8 cellular contexts compared by ENCODE assay signal in genomic region chr3:98563661-98564281, GRCh38. TPM values are rescaled to one million over a fixed set of nuclear protein-coding genes. Genes with fewer than 3 reads are reported as not detected.
DNase-seq lines count a peak whose midpoint lies in the region; ATAC-seq and TF ChIP-seq lines count a peak whose summit lies in the region.

No MANE protein-coding gene starts in this region.

- H3K23ac ChIP-seq in neuronal stem cell (ENCODE audit: low read depth, low read length, poor library complexity) = no peak overlapping the region

- H3K27ac ChIP-seq in CD8-positive, alpha-beta T cell (ENCODE audit: low read depth, low read length) = peak overlapping the region; percentile 46
- H3K27ac ChIP-seq in heart right ventricle (peak overlapping the region in 1 of 10 donors; percentile 69), suprapubic skin (no peak overlapping the region), neuronal stem cell (replicated peaks; ENCODE audit: low read length) (no peak overlapping the region)

- no peak overlapping the region for H2BK120ac ChIP-seq in neuronal stem cell (ENCODE audit: low read depth, low read length)

- peaks cover 3% of the 10 kb centered on the region for H3K9me3 Mint-ChIP-seq in CD8-positive, alpha-beta T cell
- no peaks in the 10 kb centered on the region for H3K9me3 Mint-ChIP-seq in activated naive CD8-positive, alpha-beta T cell (ENCODE audit: low read depth)

- no peak overlapping the region for H3K4me2 ChIP-seq in neuronal stem cell (ENCODE audit: insufficient read depth, low read length, poor library complexity, severe bottlenecking)

- ATAC-seq in CD8-positive, alpha-beta T cell = peak; percentile 51
- peak; percentile 65 for ATAC-seq in GM19468 (IDR thresholded peaks at IDR 0.05; ENCODE audit: extremely low read depth, unreplicated experiment)
- ATAC-seq in HG03460 (IDR thresholded peaks at IDR 0.05; ENCODE audit: unreplicated experiment) = peak; percentile 47
- ATAC-seq in heart right ventricle = no peak

- peak overlapping the region; percentile 68 for H3K4me3 Mint-ChIP-seq in CD8-positive, alpha-beta T cell
- peak overlapping the region; percentile 75 for H3K4me3 Mint-ChIP-seq in activated naive CD8-positive, alpha-beta T cell

- H3K4ac ChIP-seq in neuronal stem cell (ENCODE audit: low read length) = no peak overlapping the region

- H3K4me3 ChIP-seq in CD8-positive, alpha-beta T cell (ENCODE audit: low read depth, low read length) = no peak overlapping the region
- no peak overlapping the region for H3K4me3 ChIP-seq in heart right ventricle
- no peak overlapping the region for H3K4me3 ChIP-seq in suprapubic skin
- H3K4me3 ChIP-seq in neuronal stem cell (ENCODE audit: low read length in 2 of 2) = no peak overlapping the region

- CTCF ChIA-PET in CD8-positive, alpha-beta T cell (lab: Charles Lee) = interaction anchor here (0.8 to 2.0 kb wide), 8 partner anchors 9 to 76 kb away, joined by 3 to 6 read pairs (median 4); no protein-coding TSS in a partner anchor

- H3K27me3 Mint-ChIP-seq in CD8-positive, alpha-beta T cell (ENCODE audit: low read depth) = no peaks in the 10 kb centered on the region
- no peaks in the 10 kb centered on the region for H3K27me3 Mint-ChIP-seq in activated naive CD8-positive, alpha-beta T cell

- peak in 1 of 7 experiments; percentile 42 for DNase-seq in CD8-positive, alpha-beta T cell
- no peak for DNase-seq in stimulated activated CD8-positive, alpha-beta memory T cell treated with anti-CD3 and anti-CD28 coated beads, Interleukin-4, amount 100 ng/mL, for 48 hours
- DNase-seq in heart right ventricle (no peak), suprapubic skin (ENCODE audit: low spot score in 2 of 2) (no peak), neuronal stem cell (ENCODE audit: low spot score) (no peak)

- no peaks in the 10 kb centered on the region for H3K36me3 Mint-ChIP-seq in CD8-positive, alpha-beta T cell
- H3K36me3 Mint-ChIP-seq in activated naive CD8-positive, alpha-beta T cell = peaks cover 6% of the 10 kb centered on the region

- peak overlapping the region; percentile 94 for H3K27ac Mint-ChIP-seq in CD8-positive, alpha-beta T cell
- H3K27ac Mint-ChIP-seq in activated naive CD8-positive, alpha-beta T cell = peak overlapping the region; percentile 95

- H4K8ac ChIP-seq in neuronal stem cell (ENCODE audit: low read depth, low read length) = no peak overlapping the region

- H3K27me3 ChIP-seq in CD8-positive, alpha-beta T cell (ENCODE audit: insufficient read depth, low read length) = no peaks in the 10 kb centered on the region
- H3K27me3 ChIP-seq in heart right ventricle = no peaks in the 10 kb centered on the region
- H3K27me3 ChIP-seq in suprapubic skin = no peaks in the 10 kb centered on the region
- no peaks in the 10 kb centered on the region for H3K27me3 ChIP-seq in neuronal stem cell (ENCODE audit: control insufficient read depth in 3 of 3, insufficient read depth in 3 of 3, low read depth in 1 of 3, low read length in 3 of 3)

- no peak overlapping the region for H2BK12ac ChIP-seq in neuronal stem cell (ENCODE audit: low read length)

- POLR2A ChIA-PET in CD8-positive, alpha-beta T cell (lab: Charles Lee) = interaction anchor here (0.7 to 3.6 kb wide), 12 partner anchors 8 to 1304 kb away, joined by 3 to 46 read pairs (median 5); partner anchors contain the start of genes CLDND1, CPOX, CRYBG3 and GPR15

- H2BK15ac ChIP-seq in neuronal stem cell (ENCODE audit: low read length) = no peak overlapping the region

- no peak overlapping the region for H2AK5ac ChIP-seq in neuronal stem cell (ENCODE audit: low read depth, low read length)

- no peaks in the 10 kb centered on the region for H3K36me3 ChIP-seq in CD8-positive, alpha-beta T cell (ENCODE audit: insufficient read depth, low read length)
- H3K36me3 ChIP-seq in heart right ventricle (no peaks in the 10 kb centered on the region), suprapubic skin (no peaks in the 10 kb centered on the region), neuronal stem cell (replicated peaks in 1 of 2; ENCODE audit: control insufficient read depth in 2 of 2, insufficient read depth in 2 of 2, low read length in 2 of 2) (no peaks in the 10 kb centered on the region)

- no peaks in the 10 kb centered on the region for H3K79me1 ChIP-seq in neuronal stem cell (ENCODE audit: low read depth, low read length)

- intact Hi-C loops in CD8-positive, alpha-beta T cell (cut with DNase I, micrococcal nuclease) = loop anchor here in 1 of 2 experiments (1.0 to 2.0 kb wide), 4 partner anchors 7 to 41 kb away; partner anchors contain the start of genes CLDND1 and CPOX
- intact Hi-C loops in heart right ventricle (cut with DNase I) = no loop called here

- no peaks in the 10 kb centered on the region for H3K9me3 ChIP-seq in CD8-positive, alpha-beta T cell (ENCODE audit: low read length)
- peaks cover 0 to 4% (median 0%) of the 10 kb centered on the region in 11 donors for H3K9me3 ChIP-seq in heart right ventricle
- H3K9me3 ChIP-seq in suprapubic skin = no peaks in the 10 kb centered on the region
- no peaks in the 10 kb centered on the region for H3K9me3 ChIP-seq in neuronal stem cell (replicated peaks in 1 of 2; ENCODE audit: control insufficient read depth in 2 of 2, insufficient read depth in 1 of 2, low read depth in 1 of 2, low read length in 2 of 2)

- no peak overlapping the region for H3K14ac ChIP-seq in neuronal stem cell (ENCODE audit: low read length)

- H3K9ac ChIP-seq in neuronal stem cell (ENCODE audit: low read depth, low read length, poor library complexity) = no peak overlapping the region

- no peak overlapping the region for H4K91ac ChIP-seq in neuronal stem cell (ENCODE audit: low read depth, low read length, poor library complexity)

- H3K4me1 ChIP-seq in CD8-positive, alpha-beta T cell (ENCODE audit: insufficient read depth, low read length) = peaks cover 63% of the 10 kb centered on the region
- peaks cover 0 to 38% (median 0%) of the 10 kb centered on the region in 9 donors for H3K4me1 ChIP-seq in heart right ventricle
- H3K4me1 ChIP-seq in suprapubic skin = no peaks in the 10 kb centered on the region
- no peaks in the 10 kb centered on the region for H3K4me1 ChIP-seq in neuronal stem cell (ENCODE audit: control insufficient read depth in 2 of 2, insufficient read depth in 1 of 2, low read depth in 1 of 2, low read length in 2 of 2)

- H2AFZ ChIP-seq in neuronal stem cell (ENCODE audit: low read length) = no peak overlapping the region

- H2BK5ac ChIP-seq in neuronal stem cell (ENCODE audit: low read length) = no peak overlapping the region

- H3K4me1 Mint-ChIP-seq in CD8-positive, alpha-beta T cell (ENCODE audit: low read depth) = peaks cover 73% of the 10 kb centered on the region
- peaks cover 80% of the 10 kb centered on the region for H3K4me1 Mint-ChIP-seq in activated naive CD8-positive, alpha-beta T cell (ENCODE audit: low read depth)

- TF ChIP-seq EP300 in suprapubic skin (IDR thresholded peaks at IDR 0.05) = no peak

- TF ChIP-seq CTCF in CD8-positive, alpha-beta T cell (IDR thresholded peaks at IDR 0.05) = no peak
- TF ChIP-seq CTCF in heart right ventricle (IDR thresholded peaks at IDR 0.05) = no peak
- no peak for TF ChIP-seq CTCF in suprapubic skin (IDR thresholded peaks at IDR 0.05)

- H3K18ac ChIP-seq in neuronal stem cell (ENCODE audit: low read length) = no peak overlapping the region

- WGBS in heart right ventricle, 2 donors = 82 to 85% methylated on average over 4 of the region's 4 CpGs
- 78% methylated on average over 2 of the region's 4 CpGs for WGBS in suprapubic skin
- WGBS in neuronal stem cell (ENCODE audit: extremely low coverage in 2 of 2, insufficient read length in 2 of 2, insufficient replicate concordance in 1 of 2), 2 donors = no CpG with 5 or more reads among the region's 4 CpGs

- no peak for TF ChIP-seq POLR2A in suprapubic skin (IDR thresholded peaks at IDR 0.05)

RNA-seq across cellular contexts. Expression of gene CPOX, which starts 29.6 kb away (rescaled TPM):
- total RNA-seq in CD8-positive, alpha-beta T cell = 1 to 10 TPM; 7.5 to 7.7 TPM
- 10 to 100 TPM in 7 of 10 donors, 1 to 10 TPM in 3; 7.7 to 12.5 (median 11.0) TPM for total RNA-seq in heart right ventricle
- polyA plus RNA-seq in heart right ventricle = 10 to 100 TPM in 1 of 2 donors, 1 to 10 TPM in 1; 7.9 to 11.6 TPM
- 10 to 100 TPM; 13.2 to 41.3 (median 21.7) TPM for total RNA-seq in suprapubic skin
- polyA plus RNA-seq in neuronal stem cell (2013, experiment 1 of 2) = 14.4 TPM
- 14.2 TPM for polyA plus RNA-seq in neuronal stem cell (2013, experiment 2 of 2)

RNA-seq across cellular contexts. Expression of gene GPR15, which starts 32.0 kb away (rescaled TPM):
- 1 to 10 TPM; 9.1 to 9.3 TPM for total RNA-seq in CD8-positive, alpha-beta T cell
- under 1 TPM in 1 of 10 donors, not detected in 9; 0.21 TPM for total RNA-seq in heart right ventricle
- polyA plus RNA-seq in heart right ventricle = not detected
- not detected for total RNA-seq in suprapubic skin
- polyA plus RNA-seq in neuronal stem cell (2013, experiment 1 of 2) = not detected
- polyA plus RNA-seq in neuronal stem cell (2013, experiment 2 of 2) = not detected

RNA-seq across cellular contexts. Expression of gene CLDND1, which starts 41.1 kb away (rescaled TPM):
- 100 to 1,000 TPM; 135 to 146 TPM for total RNA-seq in CD8-positive, alpha-beta T cell
- total RNA-seq in heart right ventricle (10 to 100 TPM; 58.1 to 99.6 (median 75.5) TPM), suprapubic skin (100 to 1,000 TPM; 137 to 319 (median 159) TPM)
- 10 to 100 TPM; 55.6 to 99.9 TPM for polyA plus RNA-seq in heart right ventricle
- polyA plus RNA-seq in neuronal stem cell (2013, experiment 1 of 2) = 104 TPM
- 103 TPM for polyA plus RNA-seq in neuronal stem cell (2013, experiment 2 of 2)

Comparison
In these comparisons a context has a peak if more than half of its experiments do, and no peak if none do; other contexts are left out.
1. ATAC-seq: peak in CD8-positive, alpha-beta T cell (single experiment), GM19468 (single experiment) and HG03460 (single experiment); none in heart right ventricle (0 of 8).
2. RNA of gene GPR15, which starts 32.0 kb away (total RNA-seq): 9.1 to 9.3 TPM in CD8-positive, alpha-beta T cell; 0.21 TPM in heart right ventricle and not detected in suprapubic skin; every median in the first group is over 4 times any median in the second.